ENCODE assay signal across 33 cellular contexts in genomic region chr2:10440736-10441135, GRCh38.
"Had no signal": no experiment of that assay in that cellular context is flagged by ENCODE, and none has a peak within 500 bp of the region (broad histone marks: within the 10 kb centered on the region; RNA-seq: fewer than 3 reads in every experiment).

No MANE protein-coding gene starts in this region.

- ATAC-seq: activated CD4-positive, CD25-positive, alpha-beta regulatory T cell treated with anti-CD3 and anti-CD28 coated beads, Interleukin-2, amount 50 U/mL, for 24 hours; activated CD8-positive, alpha-beta T cell treated with anti-CD3 and anti-CD28 coated beads for 36 hours; activated T-cell treated with anti-CD3 and anti-CD28 coated beads, Interleukin-2, amount 50 U/mL, for 4 hours; activated T-helper 17 cell treated with anti-CD3 and anti-CD28 coated beads, Interleukin-2, amount 50 U/mL, for 72 hours; effector memory CD8-positive, alpha-beta T cell; gastroesophageal sphincter had no signal

- H3K9me3 ChIP-seq: adrenal gland, breast epithelium, esophagus squamous epithelium, gastroesophageal sphincter, heart right ventricle had no signal

- H3K4me3 ChIP-seq: adrenal gland, breast epithelium, cardiac muscle cell, coronary artery, esophagus squamous epithelium, gastroesophageal sphincter, heart right ventricle had no signal

- H3K27me3 Mint-ChIP-seq: activated B cell treated with CpG ODN at 0.5 μM for 24 hours; activated CD4-positive, alpha-beta T cell treated with anti-CD3 and anti-CD28 coated beads, Interleukin-2, amount 10 ng/mL, durations not matched to agents 7 days and 5 days; activated CD8-positive, alpha-beta T cell treated with anti-CD3 and anti-CD28 coated beads for 36 hours; activated naive CD4-positive, alpha-beta T cell treated with anti-CD3 and anti-CD28 coated beads, Interleukin-2, amount 50 U/mL, for 24 hours; activated T-helper 17 cell treated with anti-CD3 and anti-CD28 coated beads, Interleukin-2, amount 50 U/mL, for 72 hours; brain; central memory CD8-positive, alpha-beta T cell; dendritic cell treated with granulocyte-macrophage colony-stimulating factor and Interleukin-4, amounts not matched to agents 40 ng/mL and 50 ng/mL, for 4 days; effector memory CD8-positive, alpha-beta T cell; T-helper 17 cell had no signal

- H3K27ac ChIP-seq: adrenal gland, breast epithelium, cardiac muscle cell, coronary artery, esophagus squamous epithelium, gastroesophageal sphincter, heart right ventricle, WERI-Rb-1 had no signal

- H3K4me3 Mint-ChIP-seq: activated B cell treated with CpG ODN at 0.5 μM for 24 hours; activated CD4-positive, alpha-beta T cell treated with anti-CD3 and anti-CD28 coated beads, Interleukin-2, amount 10 ng/mL, durations not matched to agents 7 days and 5 days; activated CD8-positive, alpha-beta T cell treated with anti-CD3 and anti-CD28 coated beads for 36 hours; activated T-cell treated with anti-CD3 and anti-CD28 coated beads, Interleukin-2, amount 50 U/mL, for 4 hours; activated T-helper 17 cell treated with anti-CD3 and anti-CD28 coated beads, Interleukin-2, amount 50 U/mL, for 72 hours; central memory CD8-positive, alpha-beta T cell; dendritic cell treated with granulocyte-macrophage colony-stimulating factor and Interleukin-4, amounts not matched to agents 40 ng/mL and 50 ng/mL, for 4 days; effector memory CD8-positive, alpha-beta T cell; T-helper 17 cell; T-helper 2 cell treated with Interferon-gamma antibody and Interleukin-4, amounts not matched to agents 5 μg/mL and 100 μg/mL, for 36 hours had no signal

- H3K4me1 ChIP-seq: breast epithelium had no signal

- H3K27me3 ChIP-seq: adrenal gland, breast epithelium, cardiac muscle cell, esophagus squamous epithelium, gastroesophageal sphincter, heart right ventricle had no signal

- H3K9me3 Mint-ChIP-seq: activated B cell treated with CpG ODN at 0.5 μM for 24 hours; activated CD4-positive, alpha-beta T cell treated with anti-CD3 and anti-CD28 coated beads, Interleukin-2, amount 10 ng/mL, durations not matched to agents 7 days and 5 days; activated CD8-positive, alpha-beta T cell treated with anti-CD3 and anti-CD28 coated beads for 36 hours; activated naive CD4-positive, alpha-beta T cell treated with anti-CD3 and anti-CD28 coated beads, Interleukin-2, amount 50 U/mL, for 24 hours; activated T-cell treated with anti-CD3 and anti-CD28 coated beads, Interleukin-2, amount 50 U/mL, for 4 hours; activated T-helper 17 cell treated with anti-CD3 and anti-CD28 coated beads, Interleukin-2, amount 50 U/mL, for 72 hours; brain; central memory CD8-positive, alpha-beta T cell; dendritic cell treated with granulocyte-macrophage colony-stimulating factor and Interleukin-4, amounts not matched to agents 40 ng/mL and 50 ng/mL, for 4 days; effector memory CD8-positive, alpha-beta T cell; T-helper 2 cell treated with Interferon-gamma antibody and Interleukin-4, amounts not matched to agents 5 μg/mL and 100 μg/mL, for 36 hours had no signal

- H3K27ac Mint-ChIP-seq: activated B cell treated with CpG ODN at 0.5 μM for 24 hours; activated CD4-positive, alpha-beta T cell treated with anti-CD3 and anti-CD28 coated beads, Interleukin-2, amount 10 ng/mL, durations not matched to agents 7 days and 5 days; activated T-helper 17 cell treated with anti-CD3 and anti-CD28 coated beads, Interleukin-2, amount 50 U/mL, for 72 hours; dendritic cell treated with granulocyte-macrophage colony-stimulating factor and Interleukin-4, amounts not matched to agents 40 ng/mL and 50 ng/mL, for 4 days; T-helper 17 cell; T-helper 2 cell treated with Interferon-gamma antibody and Interleukin-4, amounts not matched to agents 5 μg/mL and 100 μg/mL, for 36 hours had no signal

- DNase-seq: activated B cell treated with CpG ODN at 0.5 μM for 24 hours; activated CD4-positive, alpha-beta T cell treated with anti-CD3 and anti-CD28 coated beads, Interleukin-2, amount 10 ng/mL, durations not matched to agents 7 days and 5 days; activated CD4-positive, alpha-beta T cell treated with anti-CD3 and anti-CD28 coated beads, Interleukin-2, amount 50 U/mL, for 4 hours; activated CD8-positive, alpha-beta memory T cell treated with anti-CD3 and anti-CD28 coated beads for 24 hours; activated CD8-positive, alpha-beta T cell treated with anti-CD3 and anti-CD28 coated beads for 36 hours; activated effector memory CD4-positive, alpha-beta T cell treated with Interleukin-2 at 50 U/mL for 16 hours; activated gamma-delta T cell treated with Interleukin-2 at 50 U/mL for 16 hours; activated naive CD4-positive, alpha-beta T cell treated with Interleukin-2 at 50 U/mL for 16 hours; activated T-cell treated with anti-CD3 and anti-CD28 coated beads, Interleukin-2, amount 50 U/mL, for 4 hours; adrenal gland; amygdala; aorta; effector CD4-positive, alpha-beta T cell; effector memory CD8-positive, alpha-beta T cell; esophagus squamous epithelium; foreskin melanocyte; heart right ventricle; SW 1271; T-helper 1 cell; T-helper 17 cell; T1000; WERI-Rb-1 had no signal
